6 cellular contexts compared by ENCODE assay signal in the genomic region with DNA sequence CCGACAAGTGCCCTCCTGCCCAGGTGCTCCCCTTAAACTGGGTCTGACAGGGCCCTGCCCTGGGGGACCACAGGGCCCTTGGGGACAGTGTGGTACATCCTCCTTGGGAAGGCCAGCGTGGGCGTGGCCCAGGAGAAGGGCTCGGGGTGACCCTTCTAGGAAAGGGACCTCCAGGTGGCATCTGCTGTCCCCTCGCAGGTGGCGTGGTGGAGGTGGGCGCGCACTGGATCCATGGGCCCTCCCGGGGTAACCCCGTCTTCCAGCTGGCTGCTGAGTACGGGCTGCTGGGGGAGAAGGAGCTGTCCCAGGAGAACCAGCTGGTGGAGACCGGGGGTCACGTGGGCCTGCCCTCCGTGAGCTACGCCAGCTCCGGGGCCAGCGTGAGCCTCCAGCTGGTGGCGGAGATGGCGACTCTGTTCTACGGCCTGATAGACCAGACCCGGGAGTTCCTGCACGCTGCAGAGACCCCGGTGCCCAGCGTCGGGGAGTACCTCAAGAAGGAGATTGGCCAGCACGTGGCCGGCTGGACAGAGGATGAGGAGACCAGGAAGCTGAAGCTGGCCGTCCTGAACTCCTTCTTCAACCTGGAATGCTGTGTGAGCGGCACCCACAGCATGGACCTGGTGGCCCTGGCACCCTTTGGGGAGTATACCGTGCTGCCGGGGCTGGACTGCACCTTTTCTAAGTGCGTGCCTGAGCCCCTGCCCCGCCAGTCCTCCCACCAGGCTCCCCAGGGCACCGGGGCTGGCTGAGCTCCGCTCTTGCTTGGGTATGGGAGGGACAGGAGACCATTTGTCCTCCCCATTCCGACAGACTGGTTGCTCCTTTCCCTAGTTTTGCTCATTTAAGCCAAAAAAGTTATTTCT. TPM values are rescaled to one million over a fixed set of nuclear protein-coding genes. Genes with fewer than 3 reads are reported as not detected.
DNase-seq lines count a peak whose midpoint lies in the region; TF ChIP-seq lines count a peak whose summit lies in the region.

No MANE protein-coding gene starts in this region.

- H3K27me3 ChIP-seq in GM23248 (replicated peaks; ENCODE audit: insufficient read depth) (no peaks in the 10 kb centered on the region), parathyroid adenoma (ENCODE audit: control insufficient read depth, insufficient read depth, low read length) (no peaks in the 10 kb centered on the region)

- no peak for TF ChIP-seq CTCF in choroid plexus epithelial cell (conservative IDR thresholded peaks at IDR 0.05; ENCODE audit: low read depth, low read length)
- no peak for TF ChIP-seq CTCF in parathyroid adenoma (IDR thresholded peaks at IDR 0.05)

- no peaks in the 10 kb centered on the region for H3F3A ChIP-seq in GM23248 (ENCODE audit: insufficient read depth)

- H3K4me2 ChIP-seq in GM23248 (ENCODE audit: unreplicated experiment) (peak overlapping the region; percentile 59), parathyroid adenoma (ENCODE audit: low read length) (peak overlapping the region; percentile 81)

- H3K79me2 ChIP-seq in GM23248 (ENCODE audit: insufficient read depth) (no peaks in the 10 kb centered on the region), parathyroid adenoma (no peaks in the 10 kb centered on the region)

- WGBS in GM23248 (ENCODE audit: low coverage in 1 of 2, low lambda C conversion rate in 2 of 2, missing lambda C conversion rate in 2 of 2), 2 experiments: 87 to 92% methylated on average over 25 to 36 of the region's 36 CpGs

- peak overlapping the region; percentile 79 for H3K4me3 ChIP-seq in GM23248
- H3K4me3 ChIP-seq in choroid plexus epithelial cell (ENCODE audit: low read depth, low read length): peak overlapping the region; percentile 61
- H3K4me3 ChIP-seq in parathyroid adenoma (ENCODE audit: low read depth, low read length): peak overlapping the region; percentile 57

- H3K9ac ChIP-seq in GM23248 (peak overlapping the region; percentile 70), parathyroid adenoma (no peak overlapping the region)

- no peaks in the 10 kb centered on the region for H3K4me1 ChIP-seq in GM23248 (ENCODE audit: insufficient read depth)
- H3K4me1 ChIP-seq in parathyroid adenoma: no peaks in the 10 kb centered on the region

- DNase-seq in GM23248 (no peak), choroid plexus epithelial cell (ENCODE audit: low read depth) (no peak), NCI-H1930 (lab: John Stamatoyannopoulos, UW) (no peak), NCI-H226 (no peak), DMS114 treated with DMSO at 0.1 percent for 48 hours (lab: John Stamatoyannopoulos, UW; ENCODE audit: unreplicated experiment) (no peak)

- H4K20me1 ChIP-seq in GM23248 (ENCODE audit: insufficient read depth): no peaks in the 10 kb centered on the region

- H3K36me3 ChIP-seq in GM23248 (ENCODE audit: low read depth) (no peaks in the 10 kb centered on the region; the same call in 1 of the 2 replicates), parathyroid adenoma (ENCODE audit: control insufficient read depth, insufficient read depth, low read length) (no peaks in the 10 kb centered on the region)

- in situ Hi-C loops in GM23248 (cut with MboI): no loop called here

- no peaks in the 10 kb centered on the region for H3K9me2 ChIP-seq in GM23248 (ENCODE audit: insufficient read depth)

- H2AFZ ChIP-seq in GM23248: peak overlapping the region; percentile 88; the same call in 1 of the 2 replicates
- peak overlapping the region; percentile 72 for H2AFZ ChIP-seq in parathyroid adenoma

- H3K27ac ChIP-seq in GM23248 (no peak overlapping the region), parathyroid adenoma (no peak overlapping the region)

- H3K9me3 ChIP-seq in GM23248 (ENCODE audit: low read depth) (no peaks in the 10 kb centered on the region), parathyroid adenoma (ENCODE audit: control insufficient read depth, low read length) (no peaks in the 10 kb centered on the region)

RNA-seq across cellular contexts. Expression of a gene that starts 1.0 kb away (rescaled TPM):
- 4.1 and 5.8 TPM in 2 replicates for total RNA-seq in GM23248 (2014; rRNA removed; shearing (Covaris generic))
- 4.5 TPM in 2 replicates for polyA plus RNA-seq in GM23248 (2016; fragmentation: Nextera tagmentation; extraction: Ambion mirVana)

RNA-seq across cellular contexts. Expression of a gene that starts 6.9 kb away (rescaled TPM):
- total RNA-seq in GM23248 (2014; rRNA removed; shearing (Covaris generic)): 76.1 and 82.2 TPM in 2 replicates
- 147 and 150 TPM in 2 replicates for polyA plus RNA-seq in GM23248 (2016; fragmentation: Nextera tagmentation; extraction: Ambion mirVana)

RNA-seq across cellular contexts. Expression of a gene that starts 13.9 kb away (rescaled TPM):
- 22.8 and 26.1 TPM in 2 replicates for total RNA-seq in GM23248 (2014; rRNA removed; shearing (Covaris generic))
- 50.7 and 53.4 TPM in 2 replicates for polyA plus RNA-seq in GM23248 (2016; fragmentation: Nextera tagmentation; extraction: Ambion mirVana)

RNA-seq across cellular contexts. Expression of a gene that starts 22.2 kb away (rescaled TPM):
- total RNA-seq in GM23248 (2014; rRNA removed; shearing (Covaris generic)): 19.5 and 24.5 TPM in 2 replicates
- polyA plus RNA-seq in GM23248 (2016; fragmentation: Nextera tagmentation; extraction: Ambion mirVana): 20.9 and 21.5 TPM in 2 replicates

RNA-seq across cellular contexts. Expression of a gene that starts 32.9 kb away (rescaled TPM):
- not detected in 2 replicates for total RNA-seq in GM23248 (2014; rRNA removed; shearing (Covaris generic))
- not detected in 2 replicates for polyA plus RNA-seq in GM23248 (2016; fragmentation: Nextera tagmentation; extraction: Ambion mirVana)
